In the genomic region with DNA sequence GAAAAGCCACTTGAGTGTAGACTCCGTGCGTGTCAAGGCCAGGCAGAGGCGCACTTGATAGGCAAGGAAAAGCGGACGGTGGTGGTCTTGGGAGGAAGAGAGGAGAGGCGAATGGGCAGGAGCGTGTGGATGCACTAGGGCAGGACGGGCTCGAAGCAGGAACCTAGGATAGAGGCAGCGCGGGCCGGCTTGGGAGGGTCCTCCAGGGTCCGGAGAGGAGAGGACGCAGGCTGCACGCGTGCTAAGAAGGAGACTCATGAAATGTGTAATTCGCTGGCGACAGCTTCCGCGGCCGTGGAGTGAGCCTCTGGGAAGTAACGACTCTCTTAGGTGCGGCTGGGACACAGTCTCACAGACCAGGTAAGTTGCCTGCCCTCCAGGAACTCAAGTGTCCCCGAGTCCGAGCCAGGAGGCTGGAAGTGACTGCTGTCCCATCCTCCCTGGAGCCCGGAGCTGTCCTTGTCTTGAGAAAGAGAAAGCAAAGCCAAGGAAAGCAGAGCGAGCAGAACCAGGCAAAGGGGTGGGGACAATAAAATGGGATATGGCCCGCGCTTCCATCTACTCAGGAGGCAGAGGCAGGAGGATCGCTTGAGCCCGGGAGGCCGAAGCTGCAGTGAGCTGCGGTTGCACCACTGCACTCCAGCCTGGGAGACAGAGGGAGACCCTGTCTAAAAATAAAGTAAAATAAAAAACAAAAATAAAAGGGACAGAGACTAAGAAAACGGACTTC, we compare ENCODE assay signal across 8 cellular contexts. TPM values are rescaled to one million over a fixed set of nuclear protein-coding genes. Genes with fewer than 3 reads are reported as not detected.
DNase-seq lines count a peak whose midpoint lies in the region; ATAC-seq and TF ChIP-seq lines count a peak whose summit lies in the region.

No MANE protein-coding gene starts in this region.

- peak overlapping the region; percentile 86 to 98 (median 90) for H3K4me3 Mint-ChIP-seq in naive thymus-derived CD8-positive, alpha-beta T cell

- peaks cover 25 to 41% (median 36%) of the 10 kb centered on the region in 4 donors for H3K4me1 Mint-ChIP-seq in naive thymus-derived CD8-positive, alpha-beta T cell

- H3K27me3 ChIP-seq in BE2C (peaks cover 9% of the 10 kb centered on the region), Karpas-422 (ENCODE audit: low read length) (no peaks in the 10 kb centered on the region)

- peaks cover 25% of the 10 kb centered on the region for H3K79me2 ChIP-seq in Karpas-422 (ENCODE audit: low read length)

- H3K4me2 ChIP-seq in Karpas-422 (ENCODE audit: low read depth, low read length, poor library complexity, severe bottlenecking) = peak overlapping the region; percentile 77

- no peaks in the 10 kb centered on the region for H3K9me2 ChIP-seq in Karpas-422 (replicated peaks; ENCODE audit: insufficient read depth, low read length)

- no peak for TF ChIP-seq CTCF in BE2C (IDR thresholded peaks at IDR 0.05; ENCODE audit: low read depth, low read length)
- no peak for TF ChIP-seq CTCF in choroid plexus epithelial cell (conservative IDR thresholded peaks at IDR 0.05; ENCODE audit: low read depth, low read length)

- H4K20me1 ChIP-seq in Karpas-422 (ENCODE audit: insufficient read depth, low read depth, low read length) = peaks cover 8% of the 10 kb centered on the region

- H3K27ac ChIP-seq in Karpas-422 (ENCODE audit: low read length) = no peak overlapping the region

- H3K9me3 ChIP-seq in BE2C (no peaks in the 10 kb centered on the region), Karpas-422 (ENCODE audit: low read length) (no peaks in the 10 kb centered on the region)

- peak overlapping the region; percentile 69 to 95 (median 92) for H3K27ac Mint-ChIP-seq in naive thymus-derived CD8-positive, alpha-beta T cell

- POLR2A ChIA-PET in naive thymus-derived CD8-positive, alpha-beta T cell (lab: Charles Lee) = interaction anchor here (0.6 to 7.2 kb wide), 5 partner anchors 17 to 88 kb away, joined by 3 to 74 read pairs (median 6); no protein-coding TSS in a partner anchor

- H3K4me3 ChIP-seq in BE2C (ENCODE audit: low read depth, low read length) (peak overlapping the region; percentile 56), Karpas-422 (ENCODE audit: low read length) (peak overlapping the region; percentile 84; the same call in 1 of the 2 replicates), choroid plexus epithelial cell (ENCODE audit: low read depth, low read length) (peak overlapping the region; percentile 81)

- H3K36me3 Mint-ChIP-seq in naive thymus-derived CD8-positive, alpha-beta T cell = no peaks in the 10 kb centered on the region

- H3K4me1 ChIP-seq in BE2C (no peaks in the 10 kb centered on the region), Karpas-422 (ENCODE audit: low read length) (peaks cover 22% of the 10 kb centered on the region)

- no peaks in the 10 kb centered on the region for H3K27me3 Mint-ChIP-seq in naive thymus-derived CD8-positive, alpha-beta T cell

- no peak for ATAC-seq in naive thymus-derived CD8-positive, alpha-beta T cell
- ATAC-seq in GM21529 (IDR thresholded peaks at IDR 0.05; ENCODE audit: unreplicated experiment) (no peak), GM18858 (IDR thresholded peaks at IDR 0.05; ENCODE audit: unreplicated experiment) (no peak)

- H3K36me3 ChIP-seq in BE2C (no peaks in the 10 kb centered on the region), Karpas-422 (ENCODE audit: insufficient read depth, low read length) (no peaks in the 10 kb centered on the region)

- H2AFZ ChIP-seq in Karpas-422 (ENCODE audit: low read length) = peak overlapping the region; percentile 92

- DNase-seq in BE2C = no peak
- DNase-seq in Karpas-422 = no peak
- no peak for DNase-seq in choroid plexus epithelial cell (ENCODE audit: low read depth)
- DNase-seq in naive thymus-derived CD8-positive, alpha-beta T cell = peak in 1 of 10 donors; percentile 26
- no peak for DNase-seq in COLO668 (lab: John Stamatoyannopoulos, UW; ENCODE audit: unreplicated experiment)
- no peak for DNase-seq in NOMO-1 (lab: John Stamatoyannopoulos, UW; ENCODE audit: unreplicated experiment in 2 of 2)

- peak overlapping the region; percentile 79 for H3K9ac ChIP-seq in Karpas-422 (ENCODE audit: low read length)

- H3K9me3 Mint-ChIP-seq in naive thymus-derived CD8-positive, alpha-beta T cell = no peaks in the 10 kb centered on the region

RNA-seq across cellular contexts. Expression of gene IL17RA, which starts 0.8 kb away (rescaled TPM):
- polyA plus RNA-seq in BE2C (2012; ENCODE audit: insufficient read depth, insufficient read length, low read depth) = 3.7 TPM
- total RNA-seq in Karpas-422 (2014; rRNA removed; shearing (Covaris generic); ENCODE audit: low replicate concordance) = 5.8 and 7.1 TPM in 2 replicates
- 10 to 100 TPM; 69.9 to 78.6 TPM for total RNA-seq in naive thymus-derived CD8-positive, alpha-beta T cell
- 10 to 100 TPM; 26.2 to 57.7 (median 48.8) TPM for polyA plus RNA-seq in naive thymus-derived CD8-positive, alpha-beta T cell

RNA-seq across cellular contexts. Expression of gene TMEM121B, which starts 37.2 kb away (rescaled TPM):
- polyA plus RNA-seq in BE2C (2012; ENCODE audit: insufficient read depth, insufficient read length, low read depth) = 2.6 TPM
- total RNA-seq in Karpas-422 (2014; rRNA removed; shearing (Covaris generic); ENCODE audit: low replicate concordance) = 0.04 and 0.76 TPM in 2 replicates
- total RNA-seq in naive thymus-derived CD8-positive, alpha-beta T cell = under 1 TPM; 0.08 to 0.11 TPM
- polyA plus RNA-seq in naive thymus-derived CD8-positive, alpha-beta T cell = not detected
